In the genomic region with DNA sequence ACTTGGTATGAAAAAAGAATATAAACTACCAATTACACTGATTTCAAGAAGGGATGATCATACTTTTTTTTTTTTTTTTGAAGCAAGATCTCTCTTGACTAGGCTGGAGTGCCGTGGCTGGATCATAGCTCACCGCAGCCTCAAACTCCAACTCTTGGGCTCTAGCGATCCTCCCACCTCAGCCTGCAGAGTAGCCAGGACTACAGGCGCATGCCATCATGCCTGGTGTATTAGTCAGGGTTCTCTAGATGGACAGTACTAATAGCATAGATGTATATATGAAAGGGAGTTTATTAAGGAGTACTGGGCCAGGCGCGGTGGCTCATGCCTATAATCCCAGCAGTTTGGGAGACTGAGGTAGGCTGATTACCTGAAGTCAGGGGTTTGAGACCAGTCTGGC, we compare ENCODE assay signal across 18 cellular contexts. TPM values are rescaled to one million over a fixed set of nuclear protein-coding genes. Genes with fewer than 3 reads are reported as not detected.
DNase-seq lines count a peak whose midpoint lies in the region; ATAC-seq, FAIRE-seq and TF ChIP-seq lines count a peak whose summit lies in the region.
"Had no signal": no experiment of that assay in that cellular context is flagged by ENCODE, and none has a peak within 500 bp of the region (broad histone marks: within the 10 kb centered on the region; RNA-seq: fewer than 3 reads in every experiment).

No MANE protein-coding gene starts in this region.

- peak overlapping the region in 6 of 11 experiments; percentile 89 to 94 (median 90); a peak in 8 of 22 replicates for H3K27ac ChIP-seq in BLaER1 treated with 17β-estradiol and CSF1 and Interleukin-3, amounts not matched to agents 10 nM and 100 nM
- H3K27ac ChIP-seq in suprapubic skin = no peak overlapping the region
- H3K27ac ChIP-seq: GM23248 had no signal

- H3K4me3 Mint-ChIP-seq in activated B cell treated with CpG ODN at 0.5 μM for 24 hours = no peak overlapping the region

- intact Hi-C loops in activated B cell treated with CpG ODN at 0.5 μM for 24 hours (cut with micrococcal nuclease) = no loop called here

- FAIRE-seq in GM19239 (lab: Jason Lieb, UNC) = no peak

- TF ChIP-seq POLR2A in suprapubic skin (IDR thresholded peaks at IDR 0.05) = no peak

- no peaks in the 10 kb centered on the region for H4K20me1 ChIP-seq in BLaER1 treated with 17β-estradiol and CSF1 and Interleukin-3, amounts not matched to agents 10 nM and 100 nM

- no peaks in the 10 kb centered on the region for H3K27me3 Mint-ChIP-seq in activated B cell treated with CpG ODN at 0.5 μM for 24 hours
- H3K27me3 Mint-ChIP-seq: CD8-positive, alpha-beta memory T cell had no signal

- H3K27ac Mint-ChIP-seq in activated B cell treated with CpG ODN at 0.5 μM for 24 hours = peak overlapping the region; percentile 18

- peaks cover 45% of the 10 kb centered on the region for H3K4me1 Mint-ChIP-seq in activated B cell treated with CpG ODN at 0.5 μM for 24 hours

- DNase-seq in ELR (ENCODE audit: low read depth) (peak; percentile 30), activated B cell treated with CpG ODN at 0.5 μM for 24 hours (no peak), iris pigment epithelial cell (ENCODE audit: low read depth) (peak; percentile 71), activated T-cell treated with anti-CD3 and anti-CD28 coated beads for 4 hours (no peak), suprapubic skin (ENCODE audit: low spot score in 2 of 2) (no peak), GM19239 (ENCODE audit: insufficient read length, low spot score) (no peak)
- DNase-seq: AML-193; CD8-positive, alpha-beta memory T cell; DMS 273 treated with DMSO at 0.1 percent for 48 hours; GM23248; KBM-7; MM.1S; NCI-H1105; NCI-H1694 treated with DMSO at 0.1 percent for 48 hours; NCI-H69; PC-3 had no signal

- TF ChIP-seq EP300 in suprapubic skin (IDR thresholded peaks at IDR 0.05) = no peak

- ATAC-seq in activated B cell treated with CpG ODN at 0.5 μM for 24 hours (ENCODE audit: low read depth) (no peak), GM19351 (IDR thresholded peaks at IDR 0.05; ENCODE audit: unreplicated experiment) (no peak)
- ATAC-seq: PC-3 had no signal

- no peaks in the 10 kb centered on the region for H3K27me3 ChIP-seq in BLaER1 treated with 17β-estradiol and CSF1 and Interleukin-3, amounts not matched to agents 10 nM and 100 nM
- H3K27me3 ChIP-seq in suprapubic skin = no peaks in the 10 kb centered on the region

- peak overlapping the region in 6 of 11 experiments; percentile 79 to 87 (median 84); a peak in 11 of 22 replicates for H3K4me2 ChIP-seq in BLaER1 treated with 17β-estradiol and CSF1 and Interleukin-3, amounts not matched to agents 10 nM and 100 nM

- POLR2A ChIA-PET in activated B cell treated with CpG ODN at 0.5 μM for 24 hours (lab: Charles Lee) = interaction anchor here (1.2 to 4.5 kb wide), 2 partner anchors 11 to 20 kb away, joined by 5 to 23 read pairs; partner anchors contain the start of genes SEC11A and ZNF592

- no peak overlapping the region for H3K4me3 ChIP-seq in BLaER1 treated with 17β-estradiol and CSF1 and Interleukin-3, amounts not matched to agents 10 nM and 100 nM
- H3K4me3 ChIP-seq in suprapubic skin = no peak overlapping the region
- H3K4me3 ChIP-seq: GM23248 had no signal

- H3K9ac ChIP-seq in BLaER1 treated with 17β-estradiol and CSF1 and Interleukin-3, amounts not matched to agents 10 nM and 100 nM = no peak overlapping the region
- H3K9ac ChIP-seq: GM23248 had no signal

- TF ChIP-seq CTCF in activated B cell treated with CpG ODN at 0.5 μM for 24 hours (IDR thresholded peaks at IDR 0.05) (no peak), suprapubic skin (IDR thresholded peaks at IDR 0.05) (no peak)

- no peaks in the 10 kb centered on the region for H3K36me3 Mint-ChIP-seq in activated B cell treated with CpG ODN at 0.5 μM for 24 hours (ENCODE audit: low read depth)
- H3K36me3 Mint-ChIP-seq: CD8-positive, alpha-beta memory T cell had no signal

- H3K36me3 ChIP-seq in BLaER1 treated with 17β-estradiol and CSF1 and Interleukin-3, amounts not matched to agents 10 nM and 100 nM = no peaks in the 10 kb centered on the region
- H3K36me3 ChIP-seq in suprapubic skin = no peaks in the 10 kb centered on the region

- no peaks in the 10 kb centered on the region for H3K9me3 ChIP-seq in BLaER1 treated with 17β-estradiol and CSF1 and Interleukin-3, amounts not matched to agents 10 nM and 100 nM (replicated peaks in 1 of 11)
- H3K9me3 ChIP-seq in suprapubic skin = no peaks in the 10 kb centered on the region

- H3K9me3 Mint-ChIP-seq in activated B cell treated with CpG ODN at 0.5 μM for 24 hours = no peaks in the 10 kb centered on the region
- H3K9me3 Mint-ChIP-seq: CD8-positive, alpha-beta memory T cell had no signal

- H3K4me1 ChIP-seq in BLaER1 treated with 17β-estradiol and CSF1 and Interleukin-3, amounts not matched to agents 10 nM and 100 nM = peaks cover 16 to 78% (median 51%) of the 10 kb centered on the region in 10 experiments
- H3K4me1 ChIP-seq in suprapubic skin = peaks cover 5% of the 10 kb centered on the region

- 96% methylated on average over 6 of the region's 6 CpGs for WGBS in suprapubic skin

- CTCF ChIA-PET in activated B cell treated with CpG ODN at 0.5 μM for 24 hours (lab: Charles Lee) = no interaction called here

RNA-seq across cellular contexts. Expression of gene SEC11A, which starts 11.5 kb away (rescaled TPM):
- total RNA-seq in activated B cell treated with CpG ODN at 0.5 μM for 24 hours (68.9 and 71.2 TPM in 2 replicates), suprapubic skin (10 to 100 TPM; 44.3 to 52.9 (median 47.3) TPM)

RNA-seq across cellular contexts. Expression of gene ZNF592, which starts 21.0 kb away (rescaled TPM):
- total RNA-seq in activated B cell treated with CpG ODN at 0.5 μM for 24 hours = 40.6 and 44.3 TPM in 2 replicates
- total RNA-seq in suprapubic skin = 10 to 100 TPM; 23.1 to 37.2 (median 30.7) TPM

Comparison
In these comparisons a context has a peak if more than half of its experiments do, and no peak if none do; other contexts are left out.
1. DNase-seq: peak in ELR (single experiment) and iris pigment epithelial cell (single experiment); none in activated B cell treated with CpG ODN at 0.5 μM for 24 hours (single experiment), activated T-cell treated with anti-CD3 and anti-CD28 coated beads for 4 hours (single experiment), suprapubic skin (0 of 2) and GM19239 (single experiment).